Comparison of ENCODE assay signal across 1 cellular context in the genomic region with DNA sequence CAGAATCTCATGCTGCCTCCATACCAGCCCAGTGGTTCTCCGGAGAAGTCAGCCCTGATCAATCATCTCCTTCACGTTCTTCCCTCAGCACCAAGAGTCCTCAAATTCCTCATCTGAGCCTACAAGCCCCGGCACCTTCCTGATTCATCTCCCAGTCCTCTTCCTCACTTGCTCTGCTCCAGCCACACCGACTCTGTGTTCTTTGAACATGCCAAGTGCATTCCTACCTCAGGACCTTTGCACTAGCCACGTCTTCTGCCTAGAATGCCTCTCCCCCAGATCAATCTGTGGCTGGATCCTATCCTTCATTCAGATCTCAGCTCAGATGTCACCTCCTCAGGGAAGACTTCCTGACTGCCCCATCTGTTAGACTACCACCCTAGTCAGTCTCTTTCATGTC.
A peak's percentile ranks its signal among the peaks of the same experiment; 100 is the strongest.
TF ChIP-seq lines count a peak whose summit lies in the region.

No MANE protein-coding gene starts in this region.

TF ChIP-seq in HepG2, 621 proteins besides CTCF, POLR2A, EP300 and RAD21:
- TF ChIP-seq ZBTB25 (CRISPR knock-in tag; IDR thresholded peaks at IDR 0.05): no peak
- no peak for TF ChIP-seq RBFOX2 (IDR thresholded peaks at IDR 0.05; ENCODE audit: low read depth, low read length)
- no peak for TF ChIP-seq ZNF703 (CRISPR knock-in tag; IDR thresholded peaks at IDR 0.05; ENCODE audit: borderline replicate concordance)
- no peak for TF ChIP-seq POLR2G (IDR thresholded peaks at IDR 0.05; ENCODE audit: low read depth, low read length)
- peak; percentile 55; the same call in 1 of the 2 replicates for TF ChIP-seq ZMYM3 (CRISPR knock-in tag; IDR thresholded peaks at IDR 0.05)
- TF ChIP-seq AGO2 (optimal IDR thresholded peaks at IDR 0.05; ENCODE audit: low read depth, low read length): no peak
- TF ChIP-seq SCMH1 (CRISPR knock-in tag; IDR thresholded peaks at IDR 0.05; ENCODE audit: borderline replicate concordance): no peak
- TF ChIP-seq ZNF562 (CRISPR knock-in tag; IDR thresholded peaks at IDR 0.05; ENCODE audit: borderline replicate concordance): no peak
- no peak for TF ChIP-seq ZFYVE20 (CRISPR knock-in tag; IDR thresholded peaks at IDR 0.05; ENCODE audit: borderline replicate concordance, low read depth)
- no peak for TF ChIP-seq SP2 (CRISPR knock-in tag; IDR thresholded peaks at IDR 0.05)
- TF ChIP-seq, protein P1, sequence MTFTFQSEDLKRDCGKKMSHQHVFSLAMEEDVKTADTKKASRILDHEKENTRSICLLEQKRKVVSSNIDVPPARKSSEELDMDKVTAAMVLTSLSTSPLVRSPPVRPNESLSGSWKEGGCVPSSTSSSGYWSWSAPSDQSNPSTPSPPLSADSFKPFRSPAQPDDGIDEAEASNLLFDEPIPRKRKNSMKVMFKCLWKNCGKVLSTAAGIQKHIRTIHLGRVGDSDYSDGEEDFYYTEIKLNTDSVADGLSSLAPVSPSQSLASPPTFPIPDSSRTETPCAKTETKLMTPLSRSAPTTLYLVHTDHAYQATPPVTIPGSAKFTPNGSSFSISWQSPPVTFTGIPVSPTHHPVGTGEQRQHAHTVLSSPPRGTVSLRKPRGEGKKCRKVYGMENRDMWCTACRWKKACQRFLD (CRISPR knock-in tag; IDR thresholded peaks at IDR 0.05; ENCODE audit: borderline replicate concordance): no peak
- TF ChIP-seq, protein P2, sequence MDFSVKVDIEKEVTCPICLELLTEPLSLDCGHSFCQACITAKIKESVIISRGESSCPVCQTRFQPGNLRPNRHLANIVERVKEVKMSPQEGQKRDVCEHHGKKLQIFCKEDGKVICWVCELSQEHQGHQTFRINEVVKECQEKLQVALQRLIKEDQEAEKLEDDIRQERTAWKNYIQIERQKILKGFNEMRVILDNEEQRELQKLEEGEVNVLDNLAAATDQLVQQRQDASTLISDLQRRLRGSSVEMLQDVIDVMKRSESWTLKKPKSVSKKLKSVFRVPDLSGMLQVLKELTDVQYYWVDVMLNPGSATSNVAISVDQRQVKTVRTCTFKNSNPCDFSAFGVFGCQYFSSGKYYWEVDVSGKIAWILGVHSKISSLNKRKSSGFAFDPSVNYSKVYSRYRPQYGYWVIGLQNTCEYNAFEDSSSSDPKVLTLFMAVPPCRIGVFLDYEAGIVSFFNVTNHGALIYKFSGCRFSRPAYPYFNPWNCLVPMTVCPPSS (IDR thresholded peaks at IDR 0.05): no peak
- 0 out of 2 replicates have a peak, but pooled peaks have one; percentile 23 for TF ChIP-seq POLR2AphosphoS5 (IDR thresholded peaks at IDR 0.05; ENCODE audit: low read depth, low read length)
- TF ChIP-seq REPIN1 (CRISPR knock-in tag; IDR thresholded peaks at IDR 0.05; ENCODE audit: borderline replicate concordance, low read depth): no peak
- TF ChIP-seq BRD4 (CRISPR knock-in tag; IDR thresholded peaks at IDR 0.05): no peak
- TF ChIP-seq ZNF33B (CRISPR knock-in tag; IDR thresholded peaks at IDR 0.05): no peak
